26 cellular contexts compared by ENCODE assay signal in the genomic region with DNA sequence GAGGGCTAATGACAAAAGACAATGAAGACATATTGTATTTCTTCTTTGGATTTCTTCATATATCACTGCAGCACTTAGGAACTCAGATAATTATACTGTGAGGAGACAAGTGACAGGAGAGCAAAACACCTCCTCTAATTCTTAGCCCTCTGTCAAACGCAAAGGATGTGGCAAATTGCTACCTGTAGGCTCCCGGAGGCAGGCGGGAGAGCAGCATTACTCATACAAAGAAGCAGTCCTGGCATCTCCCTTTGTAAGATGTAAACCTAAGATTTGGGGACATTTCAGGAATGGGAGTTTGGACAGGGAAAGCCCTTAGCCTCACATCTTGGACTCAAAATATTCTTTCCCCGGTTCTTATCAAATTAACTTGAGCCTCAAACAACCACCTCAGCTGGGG.
DNase-seq lines count a peak whose midpoint lies in the region; ATAC-seq and TF ChIP-seq lines count a peak whose summit lies in the region.
"Had no signal": no experiment of that assay in that cellular context is flagged by ENCODE, and none has a peak within 500 bp of the region (broad histone marks: within the 10 kb centered on the region; RNA-seq: fewer than 3 reads in every experiment).

No MANE protein-coding gene starts in this region.

- ATAC-seq in foreskin keratinocyte (peak; percentile 67), HG02678 (IDR thresholded peaks at IDR 0.05; ENCODE audit: unreplicated experiment) (no peak), HG03159 (IDR thresholded peaks at IDR 0.05; ENCODE audit: unreplicated experiment) (no peak)
- ATAC-seq: HCT116, HepG2 had no signal

- no peak overlapping the region for H3K27ac Mint-ChIP-seq in MCF 10A (ENCODE audit: low read depth, unreplicated experiment)
- H3K27ac Mint-ChIP-seq: CD14-positive monocyte had no signal

- no peak overlapping the region for H3K4me2 ChIP-seq in mammary epithelial cell (ENCODE audit: insufficient read depth, low read depth, low read length)
- no peak overlapping the region for H3K4me2 ChIP-seq in mesendoderm (ENCODE audit: low read length)

- no peak overlapping the region for H4K5ac ChIP-seq in mesendoderm (ENCODE audit: low read length)

- H3K27ac ChIP-seq in mammary epithelial cell (ENCODE audit: insufficient read depth, low read depth, low read length) (no peak overlapping the region), foreskin keratinocyte (no peak overlapping the region), mesendoderm (ENCODE audit: low read depth, low read length) (no peak overlapping the region)
- H3K27ac ChIP-seq: SJSA1 had no signal

- H3K18ac ChIP-seq in mesendoderm (ENCODE audit: low read length) = no peak overlapping the region

- intact Hi-C loops in mammary epithelial cell (cut with micrococcal nuclease) = no loop called here
- intact Hi-C loops in MCF 10A (cut with micrococcal nuclease) = loop anchor here (10.0 kb wide), 1 partner anchor 258 kb away; no protein-coding TSS in a partner anchor

- H2BK120ac ChIP-seq in mesendoderm (ENCODE audit: low read depth, low read length) = no peak overlapping the region

- H3K4me3 ChIP-seq in mammary epithelial cell (replicated peaks in 1 of 3; ENCODE audit: insufficient read depth in 1 of 3, low read depth in 2 of 3, low read length in 3 of 3) (no peak overlapping the region), mesendoderm (ENCODE audit: low read length) (no peak overlapping the region)
- H3K4me3 ChIP-seq: SJSA1 had no signal

- no peak overlapping the region for H3K56ac ChIP-seq in mesendoderm (ENCODE audit: low read length)

- dilution Hi-C loops in mammary epithelial cell (cut with HindIII; ENCODE audit: low sequenced_read_pairs) = no loop called here

- H3K79me1 ChIP-seq in mesendoderm (ENCODE audit: low read length) = no peaks in the 10 kb centered on the region

- H3K4me1 ChIP-seq in mammary epithelial cell (ENCODE audit: insufficient read depth, low read length) (no peaks in the 10 kb centered on the region), foreskin keratinocyte (no peaks in the 10 kb centered on the region), mesendoderm (ENCODE audit: control insufficient read depth, low read depth, low read length) (no peaks in the 10 kb centered on the region)
- H3K4me1 ChIP-seq: BE2C, SJSA1 had no signal

- H3K9ac ChIP-seq in mammary epithelial cell (ENCODE audit: insufficient read depth, low read length) (no peak overlapping the region), mesendoderm (ENCODE audit: low read length) (no peak overlapping the region)

- DNase-seq in mammary epithelial cell (peak; percentile 26), MCF 10A (ENCODE audit: unreplicated experiment) (no peak), foreskin keratinocyte (peak in 1 of 2 donors; percentile 17), mesendoderm (peak; percentile 61), germinal center (ENCODE audit: low spot score) (no peak)
- DNase-seq in stimulated activated naive CD4-positive, alpha-beta T cell treated with Interleukin-2 at 50 U/mL for 16 hours (lab: John Stamatoyannopoulos, UW) = no peak
- DNase-seq: 8988T, ACHN, BE2C, Calu3, DMS79 treated with DMSO at 0.1 percent for 48 hours, Karpas-422, NCI-H1092 treated with DMSO at 0.1 percent for 48 hours, NCI-H1436, NCI-H187, NCI-H2081 treated with DMSO at 0.1 percent for 48 hours, NCI-H446 treated with DMSO at 0.1 percent for 48 hours, NCI-H526, Right ventricle myocardium superior, RPMI8226 had no signal

- H3K4me3 Mint-ChIP-seq in MCF 10A (ENCODE audit: unreplicated experiment) = no peak overlapping the region
- H3K4me3 Mint-ChIP-seq: CD14-positive monocyte had no signal

- no peak overlapping the region for H2BK5ac ChIP-seq in mesendoderm (ENCODE audit: low read length)

- H3K23ac ChIP-seq in mesendoderm (ENCODE audit: low read length) = no peak overlapping the region

- no peaks in the 10 kb centered on the region for H3K4me1 Mint-ChIP-seq in MCF 10A (ENCODE audit: insufficient read depth, unreplicated experiment)
- H3K4me1 Mint-ChIP-seq: CD14-positive monocyte had no signal

- no peaks in the 10 kb centered on the region for H3K36me3 Mint-ChIP-seq in MCF 10A (ENCODE audit: insufficient read depth, unreplicated experiment)
- H3K36me3 Mint-ChIP-seq: CD14-positive monocyte had no signal

- H3K36me3 ChIP-seq in mammary epithelial cell (ENCODE audit: insufficient read depth, low read length) = no peaks in the 10 kb centered on the region
- H3K36me3 ChIP-seq in mesendoderm (ENCODE audit: control insufficient read depth, insufficient read depth, low read length) = no peaks in the 10 kb centered on the region
- H3K36me3 ChIP-seq: BE2C, SJSA1 had no signal

- no peaks in the 10 kb centered on the region for H3K9me3 ChIP-seq in mammary epithelial cell (replicated peaks; ENCODE audit: insufficient read depth, low read length)
- H3K9me3 ChIP-seq: BE2C, SJSA1 had no signal

- POLR2A ChIA-PET in MCF 10A (lab: Yijun Ruan, JAX) = no interaction called here

- no peak overlapping the region for H2BK15ac ChIP-seq in mesendoderm (replicated peaks; ENCODE audit: low read depth)

- 13% methylated on average over 4 of the region's 4 CpGs for WGBS in mammary epithelial cell (ENCODE audit: low coverage, missing lambda C conversion rate)
- WGBS in mesendoderm (ENCODE audit: extremely low coverage, insufficient coverage, low lambda C conversion rate) = no CpG with 5 or more reads among the region's 4 CpGs

- H3K9me3 Mint-ChIP-seq in MCF 10A (ENCODE audit: unreplicated experiment) = no peaks in the 10 kb centered on the region

- no peaks in the 10 kb centered on the region for H4K20me1 ChIP-seq in mammary epithelial cell (ENCODE audit: insufficient read depth, low read length)

- no peak overlapping the region for H4K8ac ChIP-seq in mesendoderm (ENCODE audit: low read depth, low read length)

- CTCF ChIA-PET in mammary epithelial cell (lab: Charles Lee; ENCODE audit: low non-redundant PET) = no interaction called here
- CTCF ChIA-PET in MCF 10A (lab: Yijun Ruan, JAX) = no interaction called here

- BruUV-seq in mammary epithelial cell (replicated peaks; lab: Mats Ljungman, UMichigan) (no TSS peak), MCF 10A (replicated peaks; lab: Mats Ljungman, UMichigan) (no TSS peak)

- no peaks in the 10 kb centered on the region for H3K27me3 ChIP-seq in mammary epithelial cell (ENCODE audit: insufficient read depth, low read length)
- H3K27me3 ChIP-seq in foreskin keratinocyte = no peaks in the 10 kb centered on the region
- no peaks in the 10 kb centered on the region for H3K27me3 ChIP-seq in mesendoderm (ENCODE audit: insufficient read depth, low read length, poor library complexity)
- H3K27me3 ChIP-seq: BE2C, SJSA1 had no signal

- in situ Hi-C loops in mammary epithelial cell (cut with MboI; ENCODE audit: low sequenced_read_pairs in 2 of 2) = no loop called here

- H3K27me3 Mint-ChIP-seq in MCF 10A (ENCODE audit: insufficient read depth, unreplicated experiment) = no peaks in the 10 kb centered on the region

- H3K79me2 ChIP-seq in mammary epithelial cell (ENCODE audit: insufficient read depth, low read length) = no peaks in the 10 kb centered on the region
- H3K79me2 ChIP-seq in mesendoderm (ENCODE audit: control insufficient read depth, insufficient read depth, low read length) = no peaks in the 10 kb centered on the region

- no peak overlapping the region for H2AFZ ChIP-seq in mammary epithelial cell (ENCODE audit: low read depth, low read length)

- TF ChIP-seq CTCF in mammary epithelial cell (conservative IDR thresholded peaks at IDR 0.05 in 1 of 2, IDR thresholded peaks at IDR 0.05 in 1 of 2; ENCODE audit: extremely low read depth in 1 of 2, insufficient read depth in 1 of 2, low read depth in 1 of 2, low read length in 2 of 2) (no peak), MCF 10A (IDR thresholded peaks at IDR 0.05; ENCODE audit: unreplicated experiment) (no peak), foreskin keratinocyte (conservative IDR thresholded peaks at IDR 0.05) (no peak)

- H3K4ac ChIP-seq in mesendoderm (ENCODE audit: low read depth, low read length) = no peak overlapping the region

- H2AK5ac ChIP-seq in mesendoderm (ENCODE audit: low read length) = no peak overlapping the region

Comparison
In these comparisons a context has a peak if more than half of its experiments do, and no peak if none do; other contexts are left out.
1. DNase-seq: peak in mammary epithelial cell (single experiment) and mesendoderm (single experiment); none in MCF 10A (single experiment), stimulated activated naive CD4-positive, alpha-beta T cell treated with Interleukin-2 at 50 U/mL for 16 hours (single experiment) and germinal center (single experiment).